Comparison of ENCODE assay signal across 1 cellular context in the genomic region with DNA sequence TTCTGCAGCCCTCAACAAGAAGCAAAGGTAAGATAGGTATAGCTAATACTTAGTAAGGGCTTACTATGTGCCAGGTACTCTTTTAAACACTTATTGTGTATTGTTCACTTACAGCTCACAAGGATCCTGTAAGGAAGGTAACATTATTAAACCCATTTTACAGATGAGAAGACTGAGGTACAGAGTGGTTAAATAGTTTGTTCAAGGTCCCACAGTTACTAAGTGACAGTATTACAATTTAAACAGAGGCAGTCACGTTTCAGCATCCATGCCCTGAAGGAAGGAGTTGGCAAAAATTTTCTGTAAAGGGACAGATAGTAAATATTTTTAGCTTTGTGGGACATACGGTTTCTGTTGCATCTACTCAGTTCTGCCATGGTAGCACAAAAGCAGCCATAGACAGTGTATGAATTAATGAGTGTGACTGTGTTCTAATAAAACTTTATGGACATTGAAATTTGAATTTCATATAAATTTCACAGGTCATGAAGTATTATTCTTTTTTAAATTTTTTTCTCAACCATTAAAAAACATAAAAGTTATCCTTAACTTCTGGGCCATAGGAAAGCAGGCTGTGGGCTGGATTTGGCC.
TF ChIP-seq lines count a peak whose summit lies in the region.

No MANE protein-coding gene starts in this region.

TF ChIP-seq in HCT116, 20 proteins besides CTCF, POLR2A, EP300 and RAD21:
- TF ChIP-seq SRF (IDR thresholded peaks at IDR 0.05; ENCODE audit: low read depth) (no peak), EZH2phosphoT487 (IDR thresholded peaks at IDR 0.05; ENCODE audit: borderline replicate concordance) (no peak), ELF1 (IDR thresholded peaks at IDR 0.05; ENCODE audit: borderline replicate concordance, low read depth) (no peak), CEBPB (IDR thresholded peaks at IDR 0.05; ENCODE audit: low read depth) (no peak), POLR2AphosphoS5 (IDR thresholded peaks at IDR 0.05; ENCODE audit: low read depth, low read length) (no peak), ZNF274 (IDR thresholded peaks at IDR 0.05; ENCODE audit: low read depth, low read length) (no peak), SP1 (IDR thresholded peaks at IDR 0.05; ENCODE audit: low read depth) (no peak)
- TF ChIP-seq, protein P1, sequence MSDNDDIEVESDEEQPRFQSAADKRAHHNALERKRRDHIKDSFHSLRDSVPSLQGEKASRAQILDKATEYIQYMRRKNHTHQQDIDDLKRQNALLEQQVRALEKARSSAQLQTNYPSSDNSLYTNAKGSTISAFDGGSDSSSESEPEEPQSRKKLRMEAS (IDR thresholded peaks at IDR 0.05), result no peak
- TF ChIP-seq, protein P2, sequence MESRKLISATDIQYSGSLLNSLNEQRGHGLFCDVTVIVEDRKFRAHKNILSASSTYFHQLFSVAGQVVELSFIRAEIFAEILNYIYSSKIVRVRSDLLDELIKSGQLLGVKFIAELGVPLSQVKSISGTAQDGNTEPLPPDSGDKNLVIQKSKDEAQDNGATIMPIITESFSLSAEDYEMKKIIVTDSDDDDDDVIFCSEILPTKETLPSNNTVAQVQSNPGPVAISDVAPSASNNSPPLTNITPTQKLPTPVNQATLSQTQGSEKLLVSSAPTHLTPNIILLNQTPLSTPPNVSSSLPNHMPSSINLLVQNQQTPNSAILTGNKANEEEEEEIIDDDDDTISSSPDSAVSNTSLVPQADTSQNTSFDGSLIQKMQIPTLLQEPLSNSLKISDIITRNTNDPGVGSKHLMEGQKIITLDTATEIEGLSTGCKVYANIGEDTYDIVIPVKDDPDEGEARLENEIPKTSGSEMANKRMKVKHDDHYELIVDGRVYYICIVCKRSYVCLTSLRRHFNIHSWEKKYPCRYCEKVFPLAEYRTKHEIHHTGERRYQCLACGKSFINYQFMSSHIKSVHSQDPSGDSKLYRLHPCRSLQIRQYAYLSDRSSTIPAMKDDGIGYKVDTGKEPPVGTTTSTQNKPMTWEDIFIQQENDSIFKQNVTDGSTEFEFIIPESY (IDR thresholded peaks at IDR 0.05; ENCODE audit: extremely low read depth, insufficient replicate concordance, low read length), result no peak
